In the genomic region with DNA sequence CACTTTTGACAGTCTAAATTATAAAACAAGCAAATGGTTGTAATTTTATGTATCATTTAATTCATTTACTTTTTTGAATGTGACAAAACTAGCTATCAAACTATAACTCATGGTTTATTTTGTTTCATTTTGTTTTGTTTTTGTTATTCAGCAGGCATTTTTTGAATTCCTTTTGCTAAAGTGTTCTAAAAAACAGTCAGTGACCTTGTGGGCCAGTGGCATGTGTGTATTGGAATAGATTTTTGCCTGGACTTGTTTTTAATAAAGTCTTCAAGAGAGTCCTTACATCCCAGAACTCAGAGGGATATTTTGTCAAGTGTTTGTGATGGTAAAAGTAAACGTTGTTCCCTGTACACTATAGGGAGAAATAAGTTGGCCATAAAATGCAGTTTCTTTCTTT, we compare ENCODE assay signal across 23 cellular contexts.
A peak's percentile ranks its signal among the peaks of the same experiment; 100 is the strongest.
DNase-seq lines count a peak whose midpoint lies in the region; ATAC-seq, FAIRE-seq and TF ChIP-seq lines count a peak whose summit lies in the region.
"Had no signal": no experiment of that assay in that cellular context is flagged by ENCODE, and none has a peak within 500 bp of the region (broad histone marks: within the 10 kb centered on the region; RNA-seq: fewer than 3 reads in every experiment).

No MANE protein-coding gene starts in this region.

- intact Hi-C loops in endothelial cell of umbilical vein (cut with micrococcal nuclease) (no loop called here), tibial artery (cut with DNase I; ENCODE audit: low total_unique reads) (no loop called here)

- H3K27ac ChIP-seq in endothelial cell of umbilical vein (ENCODE audit: insufficient read depth, low read depth, low read length) (no peak overlapping the region), mesenchymal stem cell (ENCODE audit: low read length, poor library complexity, severe bottlenecking) (no peak overlapping the region), tibial artery (no peak overlapping the region)
- H3K27ac ChIP-seq: heart left ventricle, PC-9, right atrium auricular region, SK-N-MC, testis had no signal

- H3K14ac ChIP-seq in mesenchymal stem cell (ENCODE audit: low read length in 2 of 2): no peak overlapping the region

- CTCF ChIA-PET in BJ (lab: Yijun Ruan, JAX) (interaction anchor here (0.7 kb wide), 1 partner anchor 9 kb away, joined by 4 read pairs; no protein-coding TSS in a partner anchor), endothelial cell of umbilical vein (lab: Charles Lee) (no interaction called here)

- dilution Hi-C loops in endothelial cell of umbilical vein (cut with MboI; ENCODE audit: extremely low pct_ligation_motif_present, low sequenced_read_pairs): no loop called here

- H2AK5ac ChIP-seq in mesenchymal stem cell (ENCODE audit: low read length, severe bottlenecking): no peak overlapping the region

- ATAC-seq in GM19455 (IDR thresholded peaks at IDR 0.05; ENCODE audit: unreplicated experiment): no peak
- ATAC-seq in GM18870 (IDR thresholded peaks at IDR 0.05; ENCODE audit: unreplicated experiment): no peak
- ATAC-seq: activated CD4-positive, CD25-positive, alpha-beta regulatory T cell treated with anti-CD3 and anti-CD28 coated beads, Interleukin-2, amount 50 U/mL, for 24 hours; activated naive CD4-positive, alpha-beta T cell treated with anti-CD3 and anti-CD28 coated beads, Interleukin-2, amount 50 U/mL, for 72 hours; heart left ventricle; HepG2; stimulated activated effector memory CD8-positive, alpha-beta T cell treated with anti-CD3 and anti-CD28 coated beads, Interleukin-12 subunit alpha, Interleukin-12 subunit beta, amount 100 ng/mL, for 72 hours had no signal

- TF ChIP-seq CTCF in BJ (IDR thresholded peaks at IDR 0.05; ENCODE audit: insufficient read depth, low read depth, low read length) (no peak), endothelial cell of umbilical vein (IDR thresholded peaks at IDR 0.05; ENCODE audit: extremely low read depth in 1 of 2, insufficient read depth in 1 of 2, low read depth in 1 of 2, low read length in 2 of 2) (no peak), tibial artery (IDR thresholded peaks at IDR 0.05) (no peak)

- no peak overlapping the region for H2BK12ac ChIP-seq in mesenchymal stem cell (ENCODE audit: low read length in 2 of 2)

- no peaks in the 10 kb centered on the region for H3K79me2 ChIP-seq in endothelial cell of umbilical vein (ENCODE audit: control insufficient read depth, insufficient read depth, low read length)

- whole genome bisulfite sequencing in mesenchymal stem cell: 100% methylated on average over 1 of the region's 1 CpG

- H3K9ac ChIP-seq in endothelial cell of umbilical vein (replicated peaks; ENCODE audit: extremely low read depth, insufficient read depth, low read length) (no peak overlapping the region), mesenchymal stem cell (ENCODE audit: low read length) (no peak overlapping the region)

- no TSS peak for BruUV-seq in endothelial cell of umbilical vein (replicated peaks; lab: Mats Ljungman, UMichigan)

- H4K91ac ChIP-seq in mesenchymal stem cell (ENCODE audit: low read length): no peak overlapping the region

- H2BK120ac ChIP-seq in mesenchymal stem cell (ENCODE audit: low read depth, low read length): no peak overlapping the region

- H3K18ac ChIP-seq in mesenchymal stem cell (ENCODE audit: low read depth in 1 of 2, low read length in 2 of 2): no peak overlapping the region

- no peaks in the 10 kb centered on the region for H3K79me1 ChIP-seq in mesenchymal stem cell (replicated peaks; ENCODE audit: low read length, poor library complexity, severe bottlenecking)

- H3K9me3 ChIP-seq in endothelial cell of umbilical vein (replicated peaks; ENCODE audit: control insufficient read depth, insufficient read depth, low read length) (no peaks in the 10 kb centered on the region), mesenchymal stem cell (ENCODE audit: control insufficient read depth, low read length) (no peaks in the 10 kb centered on the region), tibial artery (no peaks in the 10 kb centered on the region)
- H3K9me3 ChIP-seq: heart left ventricle, right atrium auricular region, testis had no signal

- no peaks in the 10 kb centered on the region for H4K20me1 ChIP-seq in endothelial cell of umbilical vein (replicated peaks; ENCODE audit: control insufficient read depth, extremely low read depth, insufficient read depth, low read length)

- FAIRE-seq in endothelial cell of umbilical vein (lab: Jason Lieb, UNC): peak; percentile 54
- FAIRE-seq: HepG2 had no signal

- no peaks in the 10 kb centered on the region for H3K9me1 ChIP-seq in endothelial cell of umbilical vein (replicated peaks; ENCODE audit: control insufficient read depth, extremely low read depth, insufficient read depth, low read length)

- DNase-seq in BJ (ENCODE audit: low read depth) (peak; percentile 28), M059J (ENCODE audit: low read depth) (peak; percentile 13), endothelial cell of umbilical vein (ENCODE audit: low read depth, low spot score) (no peak), mesenchymal stem cell (peak; percentile 6), NAMALWA (ENCODE audit: low spot score) (no peak), tibial artery (no peak)
- DNase-seq: AML-193, dermis blood vessel endothelial cell, GOT3, heart left ventricle, NCI-H146, NCI-H82, PC-9, T-helper 9 cell, testis had no signal

- H3K27me3 ChIP-seq in BJ (ENCODE audit: control insufficient read depth, insufficient read depth, low read length): no peaks in the 10 kb centered on the region
- no peaks in the 10 kb centered on the region for H3K27me3 ChIP-seq in endothelial cell of umbilical vein (ENCODE audit: control insufficient read depth in 2 of 2, insufficient read depth in 2 of 2, low read length in 2 of 2)
- H3K27me3 ChIP-seq in mesenchymal stem cell (ENCODE audit: control insufficient read depth in 1 of 2, insufficient read depth in 1 of 2, low read length in 2 of 2): no peaks in the 10 kb centered on the region
- no peaks in the 10 kb centered on the region for H3K27me3 ChIP-seq in tibial artery
- H3K27me3 ChIP-seq: heart left ventricle, right atrium auricular region, testis had no signal

- H3K4me3 ChIP-seq in BJ (ENCODE audit: low read depth, low read length) (no peak overlapping the region), endothelial cell of umbilical vein (replicated peaks in 1 of 3; ENCODE audit: insufficient read depth in 1 of 3, low read depth in 1 of 3, low read length in 3 of 3) (no peak overlapping the region), mesenchymal stem cell (ENCODE audit: insufficient read depth in 1 of 2, low read depth in 1 of 2, low read length in 2 of 2) (no peak overlapping the region), tibial artery (no peak overlapping the region)
- H3K4me3 ChIP-seq: heart left ventricle, PC-9, right atrium auricular region, SK-N-MC, testis had no signal

- no peak overlapping the region for H2BK15ac ChIP-seq in mesenchymal stem cell (ENCODE audit: low read depth, poor library complexity, severe bottlenecking)

- no peak for TF ChIP-seq POLR2A in endothelial cell of umbilical vein (IDR thresholded peaks at IDR 0.05; ENCODE audit: low read depth, low read length)

- no peak overlapping the region for H3K4me2 ChIP-seq in endothelial cell of umbilical vein (ENCODE audit: insufficient read depth, low read length)
- H3K4me2 ChIP-seq in mesenchymal stem cell (ENCODE audit: low read length, poor library complexity, severe bottlenecking): no peak overlapping the region
- H3K4me2 ChIP-seq: PC-9 had no signal

- H3K23ac ChIP-seq in mesenchymal stem cell (ENCODE audit: low read length in 2 of 2): no peak overlapping the region

- H2BK5ac ChIP-seq in mesenchymal stem cell (ENCODE audit: low read depth, low read length, poor library complexity, severe bottlenecking): no peak overlapping the region

- no peak overlapping the region for H3K4ac ChIP-seq in mesenchymal stem cell (ENCODE audit: low read depth in 1 of 2, low read length in 2 of 2)

- H3K4me1 ChIP-seq in endothelial cell of umbilical vein (ENCODE audit: control insufficient read depth, extremely low read depth, insufficient read depth, low read length) (no peaks in the 10 kb centered on the region), mesenchymal stem cell (ENCODE audit: control insufficient read depth, insufficient read depth, low read depth, low read length) (no peaks in the 10 kb centered on the region), tibial artery (peaks cover 0 to 6% (median 0%) of the 10 kb centered on the region in 4 donors)
- H3K4me1 ChIP-seq: heart left ventricle, right atrium auricular region had no signal

- POLR2A ChIA-PET in BJ (lab: Charles Lee) (no interaction called here), endothelial cell of umbilical vein (lab: Charles Lee) (no interaction called here)

- no peak overlapping the region for H4K8ac ChIP-seq in mesenchymal stem cell (ENCODE audit: low read length)

- H2AFZ ChIP-seq in endothelial cell of umbilical vein (ENCODE audit: low read depth, low read length) (no peak overlapping the region), mesenchymal stem cell (ENCODE audit: low read depth, low read length) (no peak overlapping the region)
- H2AFZ ChIP-seq: PC-9 had no signal

- H3K36me3 ChIP-seq in BJ (ENCODE audit: control insufficient read depth, insufficient read depth, low read length) (no peaks in the 10 kb centered on the region), endothelial cell of umbilical vein (ENCODE audit: control insufficient read depth in 2 of 2, extremely low read depth in 1 of 2, insufficient read depth in 2 of 2, low read length in 2 of 2) (no peaks in the 10 kb centered on the region), mesenchymal stem cell (ENCODE audit: control insufficient read depth in 1 of 2, insufficient read depth in 2 of 2, low read depth in 1 of 2, low read length in 2 of 2) (no peaks in the 10 kb centered on the region), tibial artery (no peaks in the 10 kb centered on the region)
- H3K36me3 ChIP-seq: heart left ventricle, right atrium auricular region had no signal

TF ChIP-seq in endothelial cell of umbilical vein, 7 proteins besides CTCF, POLR2A, EP300 and RAD21:
- TF ChIP-seq EZH2 (IDR thresholded peaks at IDR 0.05; ENCODE audit: borderline replicate concordance, low read depth, low read length, severe bottlenecking) (no peak), MAX (IDR thresholded peaks at IDR 0.05; ENCODE audit: insufficient read depth, insufficient read length) (no peak)

Comparison
In these comparisons a context has a peak if more than half of its experiments do, and no peak if none do; other contexts are left out.
1. DNase-seq: peak in BJ (single experiment), M059J (single experiment) and mesenchymal stem cell (single experiment); none in endothelial cell of umbilical vein (single experiment), NAMALWA (single experiment) and tibial artery (0 of 2).